18 cellular contexts compared by ENCODE assay signal in the genomic region with DNA sequence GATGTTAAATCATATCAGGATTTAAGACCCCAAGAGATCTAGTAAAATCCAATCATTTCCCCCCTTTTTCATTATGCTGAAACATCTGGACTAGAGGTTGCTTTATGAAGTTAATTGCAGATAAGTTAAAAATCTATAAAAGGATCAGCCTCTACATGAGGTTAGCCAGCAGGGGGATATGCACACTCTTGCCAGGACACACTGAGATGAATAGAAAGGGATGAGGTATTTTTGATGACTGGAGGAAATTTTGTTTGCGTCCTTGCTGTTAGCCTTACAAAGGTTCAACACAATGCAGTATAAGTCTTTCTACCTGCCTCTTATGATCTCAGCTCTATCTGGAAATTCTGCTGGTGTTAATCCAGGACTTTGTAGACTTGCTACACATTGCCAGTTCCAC.
A peak's percentile ranks its signal among the peaks of the same experiment; 100 is the strongest.
DNase-seq lines count a peak whose midpoint lies in the region; ATAC-seq and TF ChIP-seq lines count a peak whose summit lies in the region.
"Had no signal": no experiment of that assay in that cellular context is flagged by ENCODE, and none has a peak within 500 bp of the region (broad histone marks: within the 10 kb centered on the region; RNA-seq: fewer than 3 reads in every experiment).

No MANE protein-coding gene starts in this region.

- H3K27ac Mint-ChIP-seq in HFFc6 (no peak overlapping the region), neural crest cell (ENCODE audit: unreplicated experiment) (no peak overlapping the region)
- H3K27ac Mint-ChIP-seq: CD4-positive, CD25-positive, alpha-beta regulatory T cell had no signal

- H3K27ac ChIP-seq in SK-N-SH (ENCODE audit: low read depth in 2 of 2, low read length in 1 of 2) = no peak overlapping the region
- H3K27ac ChIP-seq: SK-N-MC had no signal

- H2AFZ ChIP-seq in SK-N-SH (ENCODE audit: low read depth) = no peak overlapping the region

- H3K27me3 Mint-ChIP-seq in HFFc6 (ENCODE audit: insufficient read depth) (peaks cover 1% of the 10 kb centered on the region; the same call in 1 of the 2 replicates), neural crest cell (ENCODE audit: low read depth) (no peaks in the 10 kb centered on the region)
- H3K27me3 Mint-ChIP-seq: CD4-positive, CD25-positive, alpha-beta regulatory T cell had no signal

- no peak overlapping the region for H3K4me2 ChIP-seq in SK-N-SH

- no peak overlapping the region for H3K4me3 ChIP-seq in SK-N-SH (ENCODE audit: low read depth in 2 of 2, low read length in 1 of 2)
- H3K4me3 ChIP-seq: SK-N-MC had no signal

- H3K9me3 ChIP-seq in SK-N-SH = no peaks in the 10 kb centered on the region

- no peaks in the 10 kb centered on the region for H3K36me3 Mint-ChIP-seq in HFFc6 (ENCODE audit: low read depth)
- H3K36me3 Mint-ChIP-seq in neural crest cell (ENCODE audit: low read depth) = no peaks in the 10 kb centered on the region
- H3K36me3 Mint-ChIP-seq: CD4-positive, CD25-positive, alpha-beta regulatory T cell had no signal

- TF ChIP-seq CTCF in HFFc6 (IDR thresholded peaks at IDR 0.05) = peak; percentile 33; the same call in 1 of the 2 replicates
- TF ChIP-seq CTCF in SK-N-SH (IDR thresholded peaks at IDR 0.05) = peak; percentile 43
- peak; percentile 27 for TF ChIP-seq CTCF in neural crest cell (conservative IDR thresholded peaks at IDR 0.05)

- no peaks in the 10 kb centered on the region for H3K27me3 ChIP-seq in SK-N-SH (ENCODE audit: insufficient read depth)

- no peaks in the 10 kb centered on the region for H3K9me2 ChIP-seq in SK-N-SH

- H3K4me3 Mint-ChIP-seq in HFFc6 = no peak overlapping the region
- no peak overlapping the region for H3K4me3 Mint-ChIP-seq in neural crest cell
- H3K4me3 Mint-ChIP-seq: CD4-positive, CD25-positive, alpha-beta regulatory T cell had no signal

- no peaks in the 10 kb centered on the region for H3K79me2 ChIP-seq in SK-N-SH (ENCODE audit: insufficient read depth)

- H3K4me1 Mint-ChIP-seq in HFFc6 (ENCODE audit: low read depth) (peaks cover 17% of the 10 kb centered on the region; the same call in 1 of the 2 replicates), neural crest cell (peaks cover 4% of the 10 kb centered on the region)
- H3K4me1 Mint-ChIP-seq: CD4-positive, CD25-positive, alpha-beta regulatory T cell had no signal

- POLR2A ChIA-PET in SK-N-SH (lab: Yijun Ruan, JAX) = no interaction called here

- CTCF ChIA-PET in SK-N-SH (lab: Yijun Ruan, JAX) = no interaction called here

- no peak for TF ChIP-seq RAD21 in SK-N-SH (IDR thresholded peaks at IDR 0.05; ENCODE audit: low read length)

- no peak overlapping the region for H3K9ac ChIP-seq in SK-N-SH

- no peaks in the 10 kb centered on the region for H3K36me3 ChIP-seq in SK-N-SH (replicated peaks in 1 of 2; ENCODE audit: control insufficient read depth in 1 of 2, insufficient read depth in 2 of 2, low read length in 1 of 2)

- peaks cover 3% of the 10 kb centered on the region for H3F3A ChIP-seq in SK-N-SH (replicated peaks; ENCODE audit: insufficient read depth)

- no peak for ATAC-seq in GM21737 (IDR thresholded peaks at IDR 0.05; ENCODE audit: unreplicated experiment)
- ATAC-seq in GM18861 (IDR thresholded peaks at IDR 0.05; ENCODE audit: unreplicated experiment) = no peak

- H3K4me1 ChIP-seq in SK-N-SH (ENCODE audit: control insufficient read depth in 1 of 2, insufficient read depth in 2 of 2, low read depth in 1 of 2, low read length in 1 of 2) = no peaks in the 10 kb centered on the region

- 35% methylated on average over 1 of the region's 1 CpG for WGBS in SK-N-SH (ENCODE audit: low lambda C conversion rate)

- DNase-seq in ELR (ENCODE audit: low read depth) (peak; percentile 29), HFFc6 (no peak), SK-N-SH (peak; percentile 10), neural crest cell (ENCODE audit: low read depth, low spot score) (no peak), OCI-M1 (lab: John Stamatoyannopoulos, UW) (no peak), AML-193 (lab: John Stamatoyannopoulos, UW) (no peak)
- DNase-seq: CD4-positive, CD25-positive, alpha-beta regulatory T cell; COR-L47; GDM1; NCI-H1105 treated with DMSO at 0.1 percent for 48 hours; NCI-H1694 treated with DMSO at 0.1 percent for 48 hours; NCI-H510A; NCI-H774; T-helper 1 cell; T-helper 9 cell had no signal

- no peak for TF ChIP-seq EP300 in SK-N-SH (IDR thresholded peaks at IDR 0.05; ENCODE audit: borderline replicate concordance in 1 of 2, low read depth in 1 of 2, low read length in 1 of 2)

- no peaks in the 10 kb centered on the region for H4K20me1 ChIP-seq in SK-N-SH (ENCODE audit: insufficient read depth)

- no peaks in the 10 kb centered on the region for H3K9me3 Mint-ChIP-seq in HFFc6
- peaks cover 2% of the 10 kb centered on the region for H3K9me3 Mint-ChIP-seq in neural crest cell

TF ChIP-seq in SK-N-SH, 30 proteins besides CTCF, POLR2A, EP300 and RAD21:
- TF ChIP-seq, protein P1, sequence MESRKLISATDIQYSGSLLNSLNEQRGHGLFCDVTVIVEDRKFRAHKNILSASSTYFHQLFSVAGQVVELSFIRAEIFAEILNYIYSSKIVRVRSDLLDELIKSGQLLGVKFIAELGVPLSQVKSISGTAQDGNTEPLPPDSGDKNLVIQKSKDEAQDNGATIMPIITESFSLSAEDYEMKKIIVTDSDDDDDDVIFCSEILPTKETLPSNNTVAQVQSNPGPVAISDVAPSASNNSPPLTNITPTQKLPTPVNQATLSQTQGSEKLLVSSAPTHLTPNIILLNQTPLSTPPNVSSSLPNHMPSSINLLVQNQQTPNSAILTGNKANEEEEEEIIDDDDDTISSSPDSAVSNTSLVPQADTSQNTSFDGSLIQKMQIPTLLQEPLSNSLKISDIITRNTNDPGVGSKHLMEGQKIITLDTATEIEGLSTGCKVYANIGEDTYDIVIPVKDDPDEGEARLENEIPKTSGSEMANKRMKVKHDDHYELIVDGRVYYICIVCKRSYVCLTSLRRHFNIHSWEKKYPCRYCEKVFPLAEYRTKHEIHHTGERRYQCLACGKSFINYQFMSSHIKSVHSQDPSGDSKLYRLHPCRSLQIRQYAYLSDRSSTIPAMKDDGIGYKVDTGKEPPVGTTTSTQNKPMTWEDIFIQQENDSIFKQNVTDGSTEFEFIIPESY (IDR thresholded peaks at IDR 0.05; ENCODE audit: borderline replicate concordance, low read depth) = no peak
- TF ChIP-seq TEAD4 (IDR thresholded peaks at IDR 0.05; ENCODE audit: borderline replicate concordance, insufficient read depth) (no peak), TCF12 (IDR thresholded peaks at IDR 0.05) (no peak), RXRA (IDR thresholded peaks at IDR 0.05; ENCODE audit: borderline replicate concordance, low read depth) (no peak), EZH2phosphoT487 (IDR thresholded peaks at IDR 0.05; ENCODE audit: borderline replicate concordance, low read depth) (no peak), NRF1 (IDR thresholded peaks at IDR 0.05; ENCODE audit: low read depth, low read length) (no peak), NFIC (IDR thresholded peaks at IDR 0.05; ENCODE audit: borderline replicate concordance) (no peak), SIN3A (IDR thresholded peaks at IDR 0.05; ENCODE audit: borderline replicate concordance, low read depth, low read length) (no peak), YY1 (IDR thresholded peaks at IDR 0.05; ENCODE audit: low read depth) (no peak), POLR2AphosphoS5 (IDR thresholded peaks at IDR 0.05; ENCODE audit: low read depth, low read length) (no peak), JUND (IDR thresholded peaks at IDR 0.05) (no peak), TAF1 (IDR thresholded peaks at IDR 0.05; ENCODE audit: borderline replicate concordance, low read depth, low read length) (no peak), SMC3 (IDR thresholded peaks at IDR 0.05; ENCODE audit: low read depth, low read length) (no peak), ELF1 (IDR thresholded peaks at IDR 0.05) (no peak), GABPA (IDR thresholded peaks at IDR 0.05; ENCODE audit: low read depth) (no peak)
- TF ChIP-seq, protein P2, sequence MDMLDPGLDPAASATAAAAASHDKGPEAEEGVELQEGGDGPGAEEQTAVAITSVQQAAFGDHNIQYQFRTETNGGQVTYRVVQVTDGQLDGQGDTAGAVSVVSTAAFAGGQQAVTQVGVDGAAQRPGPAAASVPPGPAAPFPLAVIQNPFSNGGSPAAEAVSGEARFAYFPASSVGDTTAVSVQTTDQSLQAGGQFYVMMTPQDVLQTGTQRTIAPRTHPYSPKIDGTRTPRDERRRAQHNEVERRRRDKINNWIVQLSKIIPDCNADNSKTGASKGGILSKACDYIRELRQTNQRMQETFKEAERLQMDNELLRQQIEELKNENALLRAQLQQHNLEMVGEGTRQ (IDR thresholded peaks at IDR 0.05; ENCODE audit: borderline replicate concordance, low read depth, low read length) = no peak
- TF ChIP-seq, protein P3, sequence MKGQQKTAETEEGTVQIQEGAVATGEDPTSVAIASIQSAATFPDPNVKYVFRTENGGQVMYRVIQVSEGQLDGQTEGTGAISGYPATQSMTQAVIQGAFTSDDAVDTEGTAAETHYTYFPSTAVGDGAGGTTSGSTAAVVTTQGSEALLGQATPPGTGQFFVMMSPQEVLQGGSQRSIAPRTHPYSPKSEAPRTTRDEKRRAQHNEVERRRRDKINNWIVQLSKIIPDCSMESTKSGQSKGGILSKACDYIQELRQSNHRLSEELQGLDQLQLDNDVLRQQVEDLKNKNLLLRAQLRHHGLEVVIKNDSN (IDR thresholded peaks at IDR 0.05; ENCODE audit: borderline replicate concordance, low read depth) = no peak

Comparison
In these comparisons a context has a peak if more than half of its experiments do, and no peak if none do; other contexts are left out.
1. DNase-seq: peak in ELR (single experiment) and SK-N-SH (single experiment); none in HFFc6 (single experiment), neural crest cell (single experiment), OCI-M1 (single experiment) and AML-193 (0 of 2).
2. Peak in every context shown above with its lines, with median percentiles within 50 percentile points of each other: CTCF ChIP-seq.